ENCODE assay signal across 8 cellular contexts in the genomic region with DNA sequence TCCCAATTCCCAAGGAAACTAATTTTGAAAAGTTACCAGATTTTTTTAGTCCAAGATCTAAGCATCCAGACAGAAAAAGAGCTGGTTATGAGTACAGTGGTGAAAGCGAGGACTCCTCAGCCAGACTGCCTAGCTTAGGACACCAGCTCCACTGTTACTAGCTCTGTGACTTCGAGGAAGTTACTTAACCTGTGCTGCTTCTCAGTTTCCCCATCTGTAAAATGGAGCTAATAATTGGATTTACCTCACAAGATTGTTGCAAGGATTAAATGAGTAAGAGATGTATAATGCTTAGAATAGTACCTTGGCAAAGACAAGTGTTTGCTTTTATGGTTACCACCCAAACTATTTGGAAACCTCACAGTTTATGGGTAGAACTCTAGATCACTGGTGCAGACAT. TPM values are rescaled to one million over a fixed set of nuclear protein-coding genes. Genes with fewer than 3 reads are reported as not detected.
DNase-seq lines count a peak whose midpoint lies in the region; ATAC-seq, FAIRE-seq and TF ChIP-seq lines count a peak whose summit lies in the region.

No MANE protein-coding gene starts in this region.

- H3K4me1 ChIP-seq in A673 (ENCODE audit: insufficient read depth, low read length, poor library complexity, severe bottlenecking) (peaks cover 23% of the 10 kb centered on the region), HUES48 (ENCODE audit: control insufficient read depth, insufficient read depth, low read length) (peaks cover 45% of the 10 kb centered on the region), muscle layer of colon (ENCODE audit: insufficient read depth, low read length) (peaks cover 11% of the 10 kb centered on the region)

- intact Hi-C loops in A673 (cut with micrococcal nuclease; ENCODE audit: unreplicated experiment) = no loop called here

- H3K36me3 ChIP-seq in A673 (ENCODE audit: insufficient read depth, low read length, poor library complexity, severe bottlenecking) (no peaks in the 10 kb centered on the region), HUES48 (ENCODE audit: control insufficient read depth, insufficient read depth, low read length) (0 out of 2 replicates have a peak, but pooled peaks cover 9% of the 10 kb centered on the region), bronchial epithelial cell (ENCODE audit: control insufficient read depth, insufficient read depth, low read length) (no peaks in the 10 kb centered on the region), muscle layer of colon (ENCODE audit: insufficient read depth, low read length) (no peaks in the 10 kb centered on the region)

- no peak for ATAC-seq in GM19395 (IDR thresholded peaks at IDR 0.05; ENCODE audit: unreplicated experiment)

- POLR2A ChIA-PET in A673 (lab: Charles Lee; ENCODE audit: low non-redundant PET) = no interaction called here

- DNase-seq in A673 (ENCODE audit: low spot score) (no peak), bronchial epithelial cell (ENCODE audit: low read depth) (no peak), occipital lobe (lab: John Stamatoyannopoulos, UW) (no peak), Kasumi-1 (lab: John Stamatoyannopoulos, UW) (no peak), iPS-NIHi7 (ENCODE audit: extremely low spot score) (no peak)

- peaks cover under 1% of the 10 kb centered on the region for H3K9me3 ChIP-seq in A673 (ENCODE audit: low read depth, low read length, poor library complexity, severe bottlenecking)
- H3K9me3 ChIP-seq in HUES48 (ENCODE audit: control insufficient read depth, insufficient read depth, low read length) = peaks cover under 1% of the 10 kb centered on the region; the same call in 1 of the 2 replicates
- H3K9me3 ChIP-seq in muscle layer of colon (ENCODE audit: low read length) = no peaks in the 10 kb centered on the region

- TF ChIP-seq CTCF in A673 (conservative IDR thresholded peaks at IDR 0.05; ENCODE audit: low read depth, low read length) (no peak), bronchial epithelial cell (IDR thresholded peaks at IDR 0.05; ENCODE audit: insufficient read depth, low read length, severe bottlenecking) (no peak)

- H3K4me3 ChIP-seq in A673 (ENCODE audit: low read depth, low read length, poor library complexity, severe bottlenecking) (peak overlapping the region; percentile 91), HUES48 (ENCODE audit: low read depth, low read length) (peak overlapping the region; percentile 79), bronchial epithelial cell (ENCODE audit: low read depth, low read length) (peak overlapping the region; percentile 88), muscle layer of colon (ENCODE audit: low read depth in 1 of 2, low read length in 2 of 2) (peak overlapping the region; percentile 31 to 85)

- TSS peak; percentile 36 for BruUV-seq in A673 (replicated peaks; lab: Mats Ljungman, UMichigan)

- H3K9ac ChIP-seq in HUES48 (ENCODE audit: low read depth, low read length) = peak overlapping the region; percentile 94; the same call in 1 of the 2 replicates
- H3K9ac ChIP-seq in muscle layer of colon (ENCODE audit: low read length) = peak overlapping the region; percentile 66

- CTCF ChIA-PET in A673 (lab: Charles Lee) = interaction anchor here (2.8 kb wide), 1 partner anchor 10 kb away, joined by 11 read pairs; no protein-coding TSS in a partner anchor

- H3K27me3 ChIP-seq in A673 (replicated peaks; ENCODE audit: insufficient read depth, low read depth, low read length, poor library complexity) (no peaks in the 10 kb centered on the region), HUES48 (ENCODE audit: control insufficient read depth, insufficient read depth, low read length) (0 out of 2 replicates have a peak, but pooled peaks cover 3% of the 10 kb centered on the region), bronchial epithelial cell (ENCODE audit: control insufficient read depth, insufficient read depth, low read length) (no peaks in the 10 kb centered on the region), muscle layer of colon (ENCODE audit: control insufficient read depth in 1 of 2, insufficient read depth in 2 of 2, low read length in 2 of 2) (no peaks in the 10 kb centered on the region)

- no peak for FAIRE-seq in bronchial epithelial cell (lab: Jason Lieb, UNC)

- no peak overlapping the region for H3K27ac ChIP-seq in A673 (ENCODE audit: low read depth, low read length, poor library complexity, severe bottlenecking)
- peak overlapping the region; percentile 97 for H3K27ac ChIP-seq in HUES48 (ENCODE audit: low read depth, low read length)
- H3K27ac ChIP-seq in muscle layer of colon (ENCODE audit: low read depth, low read length) = peak overlapping the region; percentile 86

RNA-seq across cellular contexts. Expression of gene NT5DC1, which starts 1.1 kb away (rescaled TPM):
- total RNA-seq in A673 (2021) (37.9 and 47.9 TPM in 2 replicates), bronchial epithelial cell (3.4 and 5.6 TPM in 2 replicates), occipital lobe (2.2 TPM)

RNA-seq across cellular contexts. Expression of gene COL10A1, which starts 24.1 kb away (rescaled TPM):
- total RNA-seq in A673 (2021) = not detected in 2 replicates
- not detected in 2 replicates for total RNA-seq in bronchial epithelial cell
- not detected for total RNA-seq in occipital lobe

RNA-seq across cellular contexts. Expression of gene FRK, which starts 41.1 kb away (rescaled TPM):
- 10.0 and 12.3 TPM in 2 replicates for total RNA-seq in A673 (2021)
- total RNA-seq in bronchial epithelial cell = 1.3 and 3.1 TPM in 2 replicates
- 0.31 TPM for total RNA-seq in occipital lobe
